ENCODE assay signal across 8 cellular contexts in genomic region chr7:98280791-98281756, GRCh38. TPM values are rescaled to one million over a fixed set of nuclear protein-coding genes. Genes with fewer than 3 reads are reported as not detected.
DNase-seq lines count a peak whose midpoint lies in the region; ATAC-seq and TF ChIP-seq lines count a peak whose summit lies in the region.

BRI3 (plus strand) TSS chr7:98281686; CDS start chr7:98281796, 110 bp downstream.

- H3K4me1 Mint-ChIP-seq in CD8-positive, alpha-beta T cell (ENCODE audit: low read depth) = peaks cover 33% of the 10 kb centered on the region
- peaks cover 38% of the 10 kb centered on the region for H3K4me1 Mint-ChIP-seq in mesothelial cell of epicardium

- no peaks in the 10 kb centered on the region for H3K9me3 ChIP-seq in CD8-positive, alpha-beta T cell (ENCODE audit: low read length)

- intact Hi-C loops in CD8-positive, alpha-beta T cell (cut with DNase I, micrococcal nuclease) = loop anchor here (1.0 to 10.0 kb wide), 11 partner anchors 14 to 1164 kb away; partner anchors contain the start of genes LMTK2 (in 2 of the 2), SDHAF3 (in 2 of the 2), TECPR1 (in 2 of the 2) and BAIAP2L1 (in 1 of the 2)

- TF ChIP-seq CTCF in CD8-positive, alpha-beta T cell (IDR thresholded peaks at IDR 0.05) = no peak
- no peak for TF ChIP-seq CTCF in HL-60 (IDR thresholded peaks at IDR 0.05; ENCODE audit: insufficient read depth, low read length)
- TF ChIP-seq CTCF in mesothelial cell of epicardium (IDR thresholded peaks at IDR 0.05; ENCODE audit: unreplicated experiment) = no peak

- peak; percentile 81 for ATAC-seq in CD8-positive, alpha-beta T cell
- peak; percentile 82 for ATAC-seq in GM19455 (IDR thresholded peaks at IDR 0.05; ENCODE audit: unreplicated experiment)

- peak; percentile 86 to 94 (median 91) for DNase-seq in CD8-positive, alpha-beta T cell
- DNase-seq in HL-60 (ENCODE audit: low read depth in 1 of 2, low spot score in 1 of 2) = peak; percentile 56 to 76
- DNase-seq in NOMO-1 treated with DMSO at 0.1 percent for 48 hours (lab: John Stamatoyannopoulos, UW; ENCODE audit: unreplicated experiment) = peak; percentile 93
- peak; percentile 65 for DNase-seq in activated CD8-positive, alpha-beta memory T cell treated with anti-CD3 and anti-CD28 coated beads, Interleukin-2, amount 50 U/mL, for 1 hour (ENCODE audit: extremely low read depth)
- DNase-seq in mesothelial cell of epicardium (ENCODE audit: low spot score in 2 of 2, unreplicated experiment in 2 of 2) = peak; percentile 83 to 90
- peak; percentile 87 to 90 for DNase-seq in stimulated activated CD8-positive, alpha-beta memory T cell treated with anti-CD3 and anti-CD28 coated beads, Interleukin-15, amount 100 ng/mL, for 48 hours (ENCODE audit: low read depth in 2 of 2)

- peak within 1 kb of the TSS; percentile 62 for H3K27ac ChIP-seq in CD8-positive, alpha-beta T cell (ENCODE audit: low read depth, low read length)
- peak within 1 kb of the TSS; percentile 82 for H3K27ac ChIP-seq in HL-60 (replicated peaks)

- no peaks in the 10 kb centered on the region for H3K36me3 ChIP-seq in CD8-positive, alpha-beta T cell (ENCODE audit: insufficient read depth, low read length)

- POLR2A ChIA-PET in CD8-positive, alpha-beta T cell (lab: Charles Lee) = interaction anchor here (0.6 to 3.8 kb wide), 3 partner anchors 21 to 30 kb away, joined by 3 to 27 read pairs (median 4); partner anchors contain the start of gene TECPR1

- peak within 1 kb of the TSS; percentile 90 for H3K27ac Mint-ChIP-seq in CD8-positive, alpha-beta T cell
- H3K27ac Mint-ChIP-seq in mesothelial cell of epicardium = peak within 1 kb of the TSS; percentile 93

- H3K9me3 Mint-ChIP-seq in CD8-positive, alpha-beta T cell = no peaks in the 10 kb centered on the region
- H3K9me3 Mint-ChIP-seq in mesothelial cell of epicardium = no peaks in the 10 kb centered on the region

- H3K4me3 ChIP-seq in CD8-positive, alpha-beta T cell (ENCODE audit: low read depth, low read length) = peak within 1 kb of the TSS; percentile 88
- H3K4me3 ChIP-seq in HL-60 (replicated peaks; ENCODE audit: insufficient read depth, low read length) = peak within 1 kb of the TSS; percentile 70

- CTCF ChIA-PET in CD8-positive, alpha-beta T cell (lab: Charles Lee) = interaction anchor here (1.0 kb wide), 2 partner anchors 9 to 14 kb away, joined by 3 to 4 read pairs; no protein-coding TSS in a partner anchor

- H3K36me3 Mint-ChIP-seq in CD8-positive, alpha-beta T cell = peaks cover 3% of the 10 kb centered on the region
- peaks cover 3% of the 10 kb centered on the region for H3K36me3 Mint-ChIP-seq in mesothelial cell of epicardium

- peak within 1 kb of the TSS; percentile 91 for H3K4me3 Mint-ChIP-seq in CD8-positive, alpha-beta T cell
- H3K4me3 Mint-ChIP-seq in mesothelial cell of epicardium = peak within 1 kb of the TSS; percentile 91

- H3K27me3 Mint-ChIP-seq in CD8-positive, alpha-beta T cell (ENCODE audit: low read depth) = no peaks in the 10 kb centered on the region
- no peaks in the 10 kb centered on the region for H3K27me3 Mint-ChIP-seq in mesothelial cell of epicardium (ENCODE audit: low read depth)

- peaks cover 42% of the 10 kb centered on the region for H3K4me1 ChIP-seq in CD8-positive, alpha-beta T cell (ENCODE audit: insufficient read depth, low read length)

- in situ Hi-C loops in endometrial microvascular endothelial cells (cut with HindIII; ENCODE audit: inconsistent ontology term, low pct_unique_long_range_greater_than_20kb, low sequenced_read_pairs) = no loop called here

- no peaks in the 10 kb centered on the region for H3K27me3 ChIP-seq in CD8-positive, alpha-beta T cell (ENCODE audit: insufficient read depth, low read length)
- H3K27me3 ChIP-seq in HL-60 (ENCODE audit: insufficient read depth, poor library complexity, severe bottlenecking) = no peaks in the 10 kb centered on the region

RNA-seq across cellular contexts. Expression of gene BRI3, which starts in this region (rescaled TPM):
- total RNA-seq in CD8-positive, alpha-beta T cell = 10 to 100 TPM; 70.6 to 70.8 TPM
- total RNA-seq in endometrial microvascular endothelial cells (ENCODE audit: inconsistent ontology term) (66.6 TPM), mesothelial cell of epicardium (112 to 115 TPM (median 113 TPM) in 3 replicates)

Comparison
In these comparisons a context has a peak if more than half of its experiments do, and no peak if none do; other contexts are left out.
1. Peak in every context shown above with its lines: DNase-seq, ATAC-seq, H3K4me3 ChIP-seq and H3K27ac ChIP-seq.